29 cellular contexts compared by ENCODE assay signal in genomic region chr6:160509610-160510009, GRCh38.
"Had no signal": no experiment of that assay in that cellular context is flagged by ENCODE, and none has a peak within 500 bp of the region (broad histone marks: within the 10 kb centered on the region; RNA-seq: fewer than 3 reads in every experiment).

No MANE protein-coding gene starts in this region.

- H3K27ac ChIP-seq: brain microvascular endothelial cell, cardiac muscle cell, RWPE1, SJCRH30, VCaP had no signal

- H3K4me1 ChIP-seq: SJCRH30 had no signal

- H3K9me3 ChIP-seq: MG63, SJCRH30, SK-N-SH had no signal

- H3K4me3 Mint-ChIP-seq: activated CD4-positive, alpha-beta memory T cell treated with anti-CD3 and anti-CD28 coated beads for 36 hours; activated CD4-positive, alpha-beta T cell treated with anti-CD3 and anti-CD28 coated beads, Interleukin-2, amount 10 ng/mL, durations not matched to agents 7 days and 5 days; activated T-cell treated with anti-CD3 and anti-CD28 coated beads, Interleukin-2, amount 50 U/mL, for 4 hours had no signal

- H3K4me1 Mint-ChIP-seq: activated CD4-positive, alpha-beta T cell treated with anti-CD3 and anti-CD28 coated beads, Interleukin-2, amount 10 ng/mL, durations not matched to agents 7 days and 5 days had no signal

- H3K4me2 ChIP-seq: SK-N-SH had no signal

- ATAC-seq: activated naive CD4-positive, alpha-beta T cell treated with anti-CD3 and anti-CD28 coated beads, Interleukin-2, amount 50 U/mL, for 72 hours; activated T-cell treated with anti-CD3 and anti-CD28 coated beads, Interleukin-2, amount 50 U/mL, for 4 hours; Panc1 had no signal

- H3K36me3 ChIP-seq: brain microvascular endothelial cell, cardiac muscle cell, MG63, SJCRH30 had no signal

- H3K9ac ChIP-seq: SK-N-SH had no signal

- H3K27me3 ChIP-seq: brain microvascular endothelial cell, cardiac muscle cell, MG63, SJCRH30 had no signal

- H3K4me3 ChIP-seq: cardiac muscle cell, MG63, SJCRH30 had no signal

- H3K27me3 Mint-ChIP-seq: activated CD4-positive, alpha-beta memory T cell treated with anti-CD3 and anti-CD28 coated beads for 36 hours had no signal

- H3K27ac Mint-ChIP-seq: activated CD4-positive, alpha-beta memory T cell treated with anti-CD3 and anti-CD28 coated beads for 36 hours; activated CD4-positive, alpha-beta T cell treated with anti-CD3 and anti-CD28 coated beads, Interleukin-2, amount 10 ng/mL, durations not matched to agents 7 days and 5 days; activated naive CD4-positive, alpha-beta T cell treated with anti-CD3 and anti-CD28 coated beads, Interleukin-2, amount 50 U/mL, for 72 hours had no signal

- DNase-seq: activated CD4-positive, alpha-beta memory T cell treated with anti-CD3 and anti-CD28 coated beads for 36 hours; activated CD4-positive, alpha-beta T cell treated with anti-CD3 and anti-CD28 coated beads, Interleukin-2, amount 10 ng/mL, durations not matched to agents 7 days and 5 days; activated CD4-positive, CD25-positive, alpha-beta regulatory T cell; activated CD8-positive, alpha-beta memory T cell treated with anti-CD3 and anti-CD28 coated beads for 24 hours; activated effector memory CD4-positive, alpha-beta T cell treated with anti-CD3 and anti-CD28 coated beads, Interleukin-2, amount 50 U/mL, for 16 hours; activated naive CD4-positive, alpha-beta T cell treated with Interleukin-2 at 50 U/mL for 16 hours; activated T-cell treated with anti-CD3 and anti-CD28 coated beads, Interleukin-2, amount 50 U/mL, for 4 hours; MG63; MV-4-11; NCI-H1092 treated with DMSO at 0.1 percent for 48 hours; NCI-H1417 treated with DMSO at 0.1 percent for 48 hours; NCI-H1694; NCI-H2029; NCI-H2107; NCI-H2171 treated with DMSO at 0.1 percent for 48 hours; NCI-H345; NCI-H510A treated with DMSO at 0.1 percent for 48 hours; NCI-H69; NK-92 treated with Interleukin-12 subunit alpha and Interleukin-12 subunit beta, amount 100 ng/mL, for 24 hours; Right ventricle myocardium superior; SJCRH30; SK-N-SH; T-helper 1 cell had no signal
